In genomic region chr17:17213775-17214174, GRCh38 we compare ENCODE assay signal across 19 cellular contexts. TPM values are rescaled to one million over a fixed set of nuclear protein-coding genes. Genes with fewer than 3 reads are reported as not detected.
DNase-seq lines count a peak whose midpoint lies in the region; ATAC-seq, FAIRE-seq and TF ChIP-seq lines count a peak whose summit lies in the region.
"Had no signal": no experiment of that assay in that cellular context is flagged by ENCODE, and none has a peak within 500 bp of the region (broad histone marks: within the 10 kb centered on the region; RNA-seq: fewer than 3 reads in every experiment).

No MANE protein-coding gene starts in this region.

- H3K9ac ChIP-seq in HepG2 (ENCODE audit: insufficient read depth, low read depth, low read length): no peak overlapping the region

- no TSS peak for BruUV-seq in HepG2 (replicated peaks; lab: Mats Ljungman, UMichigan)

- peaks cover 0 to 2% (median 0%) of the 10 kb centered on the region in 12 donors for H3K4me1 ChIP-seq in heart left ventricle
- H3K4me1 ChIP-seq in HepG2 (ENCODE audit: insufficient read depth, low read length): no peaks in the 10 kb centered on the region
- H3K4me1 ChIP-seq: HAP-1 had no signal

- no peak overlapping the region for H3K4me3 ChIP-seq in heart left ventricle
- H3K4me3 ChIP-seq in HepG2 (replicated peaks in 1 of 3; ENCODE audit: insufficient read depth in 1 of 3, low read depth in 2 of 3, low read length in 3 of 3): no peak overlapping the region
- H3K4me3 ChIP-seq: HAP-1 had no signal

- H3K27ac ChIP-seq in heart left ventricle (no peak overlapping the region), HepG2 (ENCODE audit: extremely low read length, insufficient read depth, low read length) (no peak overlapping the region)
- H3K27ac ChIP-seq: 22Rv1 had no signal

- H3K27me3 ChIP-seq in heart left ventricle (no peaks in the 10 kb centered on the region), HepG2 (ENCODE audit: control insufficient read depth in 1 of 2, insufficient read depth in 2 of 2, low read length in 2 of 2) (no peaks in the 10 kb centered on the region; a peak in 1 of 5 replicates)

- in situ Hi-C loops in HepG2 (cut with HindIII; ENCODE audit: extremely low pct_ligation_motif_present, low pct_unique_long_range_greater_than_20kb): no loop called here

- no peaks in the 10 kb centered on the region for H3K27me3 Mint-ChIP-seq in activated naive CD4-positive, alpha-beta T cell treated with anti-CD3 and anti-CD28 coated beads, Interleukin-2, amount 10 ng/mL, durations not matched to agents 7 days and 5 days
- H3K27me3 Mint-ChIP-seq in activated naive CD4-positive, alpha-beta T cell treated with anti-CD3 and anti-CD28 coated beads for 36 hours (ENCODE audit: low read depth): no peaks in the 10 kb centered on the region
- H3K27me3 Mint-ChIP-seq in natural killer cell (ENCODE audit: low read depth in 2 of 2): no peaks in the 10 kb centered on the region

- H3K36me3 ChIP-seq in heart left ventricle (peaks cover 2 to 86% (median 76%) of the 10 kb centered on the region in 9 donors), HepG2 (replicated peaks in 1 of 2; ENCODE audit: control insufficient read depth in 1 of 2, insufficient read depth in 2 of 2, low read length in 2 of 2) (peaks cover 28 to 61% of the 10 kb centered on the region in 2 experiments)

- DNase-seq in activated naive CD4-positive, alpha-beta T cell treated with anti-CD3 and anti-CD28 coated beads, Interleukin-2, amount 10 ng/mL, durations not matched to agents 7 days and 5 days: no peak
- DNase-seq in activated naive CD4-positive, alpha-beta T cell treated with anti-CD3 and anti-CD28 coated beads for 36 hours: no peak
- no peak for DNase-seq in heart left ventricle
- no peak for DNase-seq in HepG2 (ENCODE audit: low spot score)
- no peak for DNase-seq in stimulated activated CD8-positive, alpha-beta memory T cell treated with anti-CD3 and anti-CD28 coated beads, Interleukin-4, amount 100 ng/mL, for 48 hours
- DNase-seq in frontal cortex (ENCODE audit: low spot score in 2 of 2): no peak
- no peak for DNase-seq in natural killer cell
- DNase-seq: CD8-positive, alpha-beta T cell; COR-L47; DMS153; DMS79 treated with DMSO at 0.1 percent for 48 hours; EL had no signal

- FAIRE-seq in HepG2 (lab: Jason Lieb, UNC) (no peak), frontal cortex (lab: Jason Lieb, UNC) (no peak)
- FAIRE-seq: D721Med, G401.6, GM19239, H1 had no signal

- POLR2A ChIA-PET in HepG2 (lab: Yijun Ruan, JAX): no interaction called here

- TF ChIP-seq EP300 in HepG2 (IDR thresholded peaks at IDR 0.05; ENCODE audit: low read depth in 2 of 2, low read length in 2 of 2) (no peak), HepG2 (CRISPR knock-in tag; IDR thresholded peaks at IDR 0.05; ENCODE audit: borderline replicate concordance) (no peak)

- no peak for TF ChIP-seq CTCF in heart left ventricle (IDR thresholded peaks at IDR 0.05)
- TF ChIP-seq CTCF in HepG2 (CRISPR knock-in tag; IDR thresholded peaks at IDR 0.05): no peak
- no peak for TF ChIP-seq CTCF in natural killer cell (IDR thresholded peaks at IDR 0.05)

- no peaks in the 10 kb centered on the region for H4K20me1 ChIP-seq in HepG2 (ENCODE audit: insufficient read depth, low read length)

- H3K9me3 ChIP-seq in heart left ventricle (no peaks in the 10 kb centered on the region), HepG2 (ENCODE audit: low read length) (no peaks in the 10 kb centered on the region)
- H3K9me3 ChIP-seq: HAP-1 had no signal

- intact Hi-C loops in activated naive CD4-positive, alpha-beta T cell treated with anti-CD3 and anti-CD28 coated beads for 36 hours (cut with micrococcal nuclease): no loop called here
- intact Hi-C loops in heart left ventricle (cut with DNase I) (loop anchor here in 2 of 10 donors (10.0 kb wide), 1 partner anchor 209 kb away; no protein-coding TSS in a partner anchor), HepG2 (cut with micrococcal nuclease; ENCODE audit: unreplicated experiment) (no loop called here), natural killer cell (cut with micrococcal nuclease) (no loop called here)

- peak in 3 of 4 donors; percentile 13 to 49 (median 38) for ATAC-seq in heart left ventricle
- no peak for ATAC-seq in HepG2
- ATAC-seq in natural killer cell: no peak
- ATAC-seq: CD8-positive, alpha-beta T cell had no signal

- H3K9me3 Mint-ChIP-seq in activated naive CD4-positive, alpha-beta T cell treated with anti-CD3 and anti-CD28 coated beads, Interleukin-2, amount 10 ng/mL, durations not matched to agents 7 days and 5 days: no peaks in the 10 kb centered on the region
- H3K9me3 Mint-ChIP-seq in activated naive CD4-positive, alpha-beta T cell treated with anti-CD3 and anti-CD28 coated beads for 36 hours: no peaks in the 10 kb centered on the region
- no peaks in the 10 kb centered on the region for H3K9me3 Mint-ChIP-seq in natural killer cell
- H3K9me3 Mint-ChIP-seq: CD14-positive monocyte; CD8-positive, alpha-beta T cell had no signal

- no peaks in the 10 kb centered on the region for H3K79me2 ChIP-seq in HepG2 (ENCODE audit: insufficient read depth, low read length)

- no peak overlapping the region for H2AFZ ChIP-seq in HepG2 (ENCODE audit: low read length)

- TF ChIP-seq RAD21 in HepG2 (CRISPR knock-in tag; IDR thresholded peaks at IDR 0.05): no peak

- CTCF ChIA-PET in activated naive CD4-positive, alpha-beta T cell treated with anti-CD3 and anti-CD28 coated beads, Interleukin-2, amount 10 ng/mL, durations not matched to agents 7 days and 5 days (lab: Charles Lee): interaction anchor here (0.9 kb wide), 1 partner anchor 72 kb away, joined by 3 read pairs; no protein-coding TSS in a partner anchor
- CTCF ChIA-PET in activated naive CD4-positive, alpha-beta T cell treated with anti-CD3 and anti-CD28 coated beads for 36 hours (lab: Charles Lee): no interaction called here
- CTCF ChIA-PET in HepG2 (lab: Yijun Ruan, JAX; ENCODE audit: low intra/inter-chr PET ratio, low total read pairs): no interaction called here

- WGBS in heart left ventricle, 4 donors: 61 to 74% (median 68%) methylated on average over 10 of the region's 10 CpGs
- WGBS in HepG2 (ENCODE audit: low lambda C conversion rate): 98% methylated on average over 7 of the region's 10 CpGs

- no peak overlapping the region for H3K4me2 ChIP-seq in HepG2 (ENCODE audit: low read depth, low read length)

- H3K4me1 Mint-ChIP-seq in activated naive CD4-positive, alpha-beta T cell treated with anti-CD3 and anti-CD28 coated beads, Interleukin-2, amount 10 ng/mL, durations not matched to agents 7 days and 5 days: no peaks in the 10 kb centered on the region
- no peaks in the 10 kb centered on the region for H3K4me1 Mint-ChIP-seq in activated naive CD4-positive, alpha-beta T cell treated with anti-CD3 and anti-CD28 coated beads for 36 hours (ENCODE audit: low read depth)
- H3K4me1 Mint-ChIP-seq in natural killer cell: no peaks in the 10 kb centered on the region
- H3K4me1 Mint-ChIP-seq: CD14-positive monocyte had no signal

- no peak for TF ChIP-seq POLR2A in heart left ventricle (IDR thresholded peaks at IDR 0.05)
- no peak for TF ChIP-seq POLR2A in HepG2 (IDR thresholded peaks at IDR 0.05; ENCODE audit: insufficient read depth in 1 of 2, low read depth in 2 of 2, low read length in 2 of 2)

- H3K36me3 Mint-ChIP-seq in activated naive CD4-positive, alpha-beta T cell treated with anti-CD3 and anti-CD28 coated beads, Interleukin-2, amount 10 ng/mL, durations not matched to agents 7 days and 5 days: peaks cover 38% of the 10 kb centered on the region
- peaks cover 6% of the 10 kb centered on the region for H3K36me3 Mint-ChIP-seq in activated naive CD4-positive, alpha-beta T cell treated with anti-CD3 and anti-CD28 coated beads for 36 hours (ENCODE audit: low read depth)
- H3K36me3 Mint-ChIP-seq in natural killer cell: peaks cover 16% of the 10 kb centered on the region

- H3K27ac Mint-ChIP-seq in activated naive CD4-positive, alpha-beta T cell treated with anti-CD3 and anti-CD28 coated beads, Interleukin-2, amount 10 ng/mL, durations not matched to agents 7 days and 5 days: peak overlapping the region; percentile 65
- no peak overlapping the region for H3K27ac Mint-ChIP-seq in activated naive CD4-positive, alpha-beta T cell treated with anti-CD3 and anti-CD28 coated beads for 36 hours
- no peak overlapping the region for H3K27ac Mint-ChIP-seq in natural killer cell
- H3K27ac Mint-ChIP-seq: CD14-positive monocyte; CD8-positive, alpha-beta T cell had no signal

- no peak overlapping the region for H3K4me3 Mint-ChIP-seq in activated naive CD4-positive, alpha-beta T cell treated with anti-CD3 and anti-CD28 coated beads, Interleukin-2, amount 10 ng/mL, durations not matched to agents 7 days and 5 days
- no peak overlapping the region for H3K4me3 Mint-ChIP-seq in activated naive CD4-positive, alpha-beta T cell treated with anti-CD3 and anti-CD28 coated beads for 36 hours
- H3K4me3 Mint-ChIP-seq in natural killer cell: no peak overlapping the region
- H3K4me3 Mint-ChIP-seq: CD14-positive monocyte; CD8-positive, alpha-beta T cell had no signal

RNA-seq across cellular contexts. Expression of gene PLD6, which starts 7.6 kb away (rescaled TPM):
- 1 to 10 TPM; 5.3 to 5.4 TPM for total RNA-seq in activated naive CD4-positive, alpha-beta T cell treated with anti-CD3 and anti-CD28 coated beads for 36 hours
- total RNA-seq in heart left ventricle: 10 to 100 TPM in 3 of 9 donors, 1 to 10 TPM in 6; 5.1 to 11.8 (median 7.1) TPM
- 1 to 10 TPM; 3.8 to 4.7 TPM for polyA plus RNA-seq in heart left ventricle
- 6.4 and 11.4 TPM in 2 replicates for total RNA-seq in HepG2 (2016; rRNA removed; fragmentation: Illumina TruSeq; extraction: Trizol)
- total RNA-seq in HepG2 (2016; cell fraction: cytosol; rRNA removed; fragmentation: Illumina TruSeq; extraction: Trizol; ENCODE audit: low read depth): 3.0 and 3.5 TPM in 2 replicates
- 5.8 and 11.8 TPM in 2 replicates for total RNA-seq in HepG2 (2016; cell fraction: insoluble cytoplasmic fraction; rRNA removed; fragmentation: Illumina TruSeq; extraction: Trizol)
- total RNA-seq in HepG2 (2016; cell fraction: membrane; rRNA removed; fragmentation: Illumina TruSeq; extraction: Trizol): 9.3 and 9.7 TPM in 2 replicates
- 10.6 and 11.8 TPM in 2 replicates for total RNA-seq in HepG2 (2016; cell fraction: nucleus; rRNA removed; fragmentation: Illumina TruSeq; extraction: Trizol)
- polyA plus RNA-seq in HepG2 (2011; rRNA removed): 4.8 and 5.2 TPM in 2 replicates
- 4.0 and 4.1 TPM in 2 replicates for polyA plus RNA-seq in HepG2 (2011; cell fraction: cytosol; rRNA removed)
- 3.9 and 4.4 TPM in 2 replicates for polyA plus RNA-seq in HepG2 (2011; cell fraction: nucleus; rRNA removed)
- polyA plus RNA-seq in HepG2 (2012): 4.5 and 5.6 TPM in 2 replicates
- polyA plus RNA-seq in HepG2 (2016; cell fraction: cytosol; fragmentation: Illumina TruSeq; extraction: Trizol; ENCODE audit: low read depth): 1.8 and 2.0 TPM in 2 replicates
- 5.1 and 5.4 TPM in 2 replicates for polyA plus RNA-seq in HepG2 (2016; cell fraction: insoluble cytoplasmic fraction; fragmentation: Illumina TruSeq; extraction: Trizol; ENCODE audit: low read depth)
- 3.9 and 4.0 TPM in 2 replicates for polyA plus RNA-seq in HepG2 (2016; cell fraction: membrane; fragmentation: Illumina TruSeq; extraction: Trizol; ENCODE audit: low read depth)
- 17.5 and 18.2 TPM in 2 replicates for polyA plus RNA-seq in HepG2 (2016; cell fraction: nucleus; fragmentation: Illumina TruSeq; extraction: Trizol; ENCODE audit: insufficient read depth, low read depth)
- 7.8 TPM in 2 replicates for polyA minus RNA-seq in HepG2 (2011; rRNA and poly(A)+ RNA removed; ENCODE audit: low replicate concordance)
- 3.1 and 3.6 TPM in 2 replicates for polyA minus RNA-seq in HepG2 (2011; cell fraction: cytosol; rRNA and poly(A)+ RNA removed)
- polyA minus RNA-seq in HepG2 (2011; cell fraction: nucleus; rRNA and poly(A)+ RNA removed): 4.5 and 6.3 TPM in 2 replicates
- total RNA-seq in frontal cortex: 8.6 TPM
- total RNA-seq in natural killer cell: 1 to 10 TPM in 1 of 3 donors, under 1 TPM in 2; 0.45 to 1.7 (median 0.84) TPM

RNA-seq across cellular contexts. Expression of gene FLCN, which starts 23.2 kb away (rescaled TPM):
- 10 to 100 TPM; 17.5 to 18.4 TPM for total RNA-seq in activated naive CD4-positive, alpha-beta T cell treated with anti-CD3 and anti-CD28 coated beads for 36 hours
- total RNA-seq in heart left ventricle (100 to 1,000 TPM in 1 of 9 donors, 10 to 100 TPM in 8; 26.5 to 120 (median 32.6) TPM), HepG2 (2016; rRNA removed; fragmentation: Illumina TruSeq; extraction: Trizol) (21.8 and 24.9 TPM in 2 replicates), frontal cortex (31.4 TPM), natural killer cell (10 to 100 TPM; 26.7 to 43.6 (median 33.8) TPM)
- polyA plus RNA-seq in heart left ventricle (10 to 100 TPM; 21.1 to 44.3 TPM), HepG2 (2011; rRNA removed) (16.6 and 20.2 TPM in 2 replicates)
- 6.3 and 6.9 TPM in 2 replicates for total RNA-seq in HepG2 (2016; cell fraction: cytosol; rRNA removed; fragmentation: Illumina TruSeq; extraction: Trizol; ENCODE audit: low read depth)
- 21.4 and 25.3 TPM in 2 replicates for total RNA-seq in HepG2 (2016; cell fraction: insoluble cytoplasmic fraction; rRNA removed; fragmentation: Illumina TruSeq; extraction: Trizol)
- 12.0 and 12.3 TPM in 2 replicates for total RNA-seq in HepG2 (2016; cell fraction: membrane; rRNA removed; fragmentation: Illumina TruSeq; extraction: Trizol)
- 19.9 and 26.2 TPM in 2 replicates for total RNA-seq in HepG2 (2016; cell fraction: nucleus; rRNA removed; fragmentation: Illumina TruSeq; extraction: Trizol)
- polyA plus RNA-seq in HepG2 (2011; cell fraction: cytosol; rRNA removed): 9.1 and 11.6 TPM in 2 replicates
- polyA plus RNA-seq in HepG2 (2011; cell fraction: nucleus; rRNA removed): 35.9 and 37.1 TPM in 2 replicates
- 13.4 and 13.9 TPM in 2 replicates for polyA plus RNA-seq in HepG2 (2012)
- 1.3 and 1.9 TPM in 2 replicates for polyA plus RNA-seq in HepG2 (2016; cell fraction: cytosol; fragmentation: Illumina TruSeq; extraction: Trizol; ENCODE audit: low read depth)
- polyA plus RNA-seq in HepG2 (2016; cell fraction: insoluble cytoplasmic fraction; fragmentation: Illumina TruSeq; extraction: Trizol; ENCODE audit: low read depth): 12.1 and 14.3 TPM in 2 replicates
- 3.4 TPM in 2 replicates for polyA plus RNA-seq in HepG2 (2016; cell fraction: membrane; fragmentation: Illumina TruSeq; extraction: Trizol; ENCODE audit: low read depth)
- polyA plus RNA-seq in HepG2 (2016; cell fraction: nucleus; fragmentation: Illumina TruSeq; extraction: Trizol; ENCODE audit: insufficient read depth, low read depth): 41.6 and 44.8 TPM in 2 replicates
- 28.0 and 42.8 TPM in 2 replicates for polyA minus RNA-seq in HepG2 (2011; rRNA and poly(A)+ RNA removed; ENCODE audit: low replicate concordance)
- polyA minus RNA-seq in HepG2 (2011; cell fraction: cytosol; rRNA and poly(A)+ RNA removed): 9.6 and 9.9 TPM in 2 replicates
- 25.4 and 26.4 TPM in 2 replicates for polyA minus RNA-seq in HepG2 (2011; cell fraction: nucleus; rRNA and poly(A)+ RNA removed)

Comparison
In these comparisons a context has a peak if more than half of its experiments do, and no peak if none do; other contexts are left out.
1. ATAC-seq: peak in heart left ventricle (3 of 4); none in HepG2 (single experiment) and natural killer cell (0 of 3).